In genomic region chr14:59601056-59601455, GRCh38 we compare ENCODE assay signal across 21 cellular contexts. TPM values are rescaled to one million over a fixed set of nuclear protein-coding genes. Genes with fewer than 3 reads are reported as not detected.
DNase-seq lines count a peak whose midpoint lies in the region; ATAC-seq, FAIRE-seq and TF ChIP-seq lines count a peak whose summit lies in the region.
"Had no signal": no experiment of that assay in that cellular context is flagged by ENCODE, and none has a peak within 500 bp of the region (broad histone marks: within the 10 kb centered on the region; RNA-seq: fewer than 3 reads in every experiment).

No MANE protein-coding gene starts in this region.

- H3K27ac Mint-ChIP-seq in stimulated activated naive CD8-positive, alpha-beta T cell treated with anti-CD3 and anti-CD28 coated beads, Interleukin-15, Interleukin-2, amounts not matched to agents 100 ng/mL and 50 ng/mL, for 24 hours, result peak overlapping the region; percentile 10
- peak overlapping the region in 1 of 2 donors; percentile 34 for H3K27ac Mint-ChIP-seq in stimulated activated naive CD8-positive, alpha-beta T cell treated with anti-CD3 and anti-CD28 coated beads, Interleukin-15, amount 100 ng/mL, for 72 hours
- H3K27ac Mint-ChIP-seq: CD14-positive monocyte; CD4-positive, alpha-beta memory T cell; IgD-negative memory B cell had no signal

- no peaks in the 10 kb centered on the region for H3K36me3 ChIP-seq in brain microvascular endothelial cell (replicated peaks)
- H3K36me3 ChIP-seq: BLaER1, HAP-1 had no signal

- in situ Hi-C loops in brain microvascular endothelial cell (cut with HindIII; ENCODE audit: low pct_ligation_motif_present, low sequenced_read_pairs), result no loop called here

- ATAC-seq in stimulated activated naive CD8-positive, alpha-beta T cell treated with anti-CD3 and anti-CD28 coated beads, Interleukin-15, amount 100 ng/mL, for 72 hours, result no peak
- peak; percentile 96 for ATAC-seq in left colon
- ATAC-seq in HG02759 (IDR thresholded peaks at IDR 0.05; ENCODE audit: unreplicated experiment), result no peak
- ATAC-seq in HG03457 (IDR thresholded peaks at IDR 0.05; ENCODE audit: unreplicated experiment), result no peak

- H3K27me3 Mint-ChIP-seq in stimulated activated naive CD8-positive, alpha-beta T cell treated with anti-CD3 and anti-CD28 coated beads, Interleukin-15, Interleukin-2, amounts not matched to agents 100 ng/mL and 50 ng/mL, for 24 hours, result peaks cover 28% of the 10 kb centered on the region
- peaks cover 18% of the 10 kb centered on the region for H3K27me3 Mint-ChIP-seq in stimulated activated naive CD8-positive, alpha-beta T cell treated with anti-CD3 and anti-CD28 coated beads, Interleukin-15, amount 100 ng/mL, for 72 hours

- FAIRE-seq in urothelium cell line (lab: Jason Lieb, UNC), result peak; percentile 74

- no peak for TF ChIP-seq CTCF in brain microvascular endothelial cell (IDR thresholded peaks at IDR 0.05; ENCODE audit: low read depth, low read length, missing control alignments)

- no peak for DNase-seq in stimulated activated naive CD8-positive, alpha-beta T cell treated with anti-CD3 and anti-CD28 coated beads, Interleukin-15, amount 100 ng/mL, for 72 hours
- DNase-seq in brain microvascular endothelial cell (no peak), left colon (peak in 1 of 2 donors; percentile 26), urothelium cell line (ENCODE audit: low spot score) (no peak), HuH-7.5 (ENCODE audit: low spot score) (no peak)
- DNase-seq: 8988T; Calu3; CD4-positive, alpha-beta memory T cell; DMS79 treated with DMSO at 0.1 percent for 48 hours; GF-D8; GM23248 had no signal

- no peaks in the 10 kb centered on the region for H3K27me3 ChIP-seq in brain microvascular endothelial cell (replicated peaks)
- H3K27me3 ChIP-seq: BLaER1 had no signal

- no peaks in the 10 kb centered on the region for H3K36me3 Mint-ChIP-seq in stimulated activated naive CD8-positive, alpha-beta T cell treated with anti-CD3 and anti-CD28 coated beads, Interleukin-15, Interleukin-2, amounts not matched to agents 100 ng/mL and 50 ng/mL, for 24 hours (ENCODE audit: low read depth)
- H3K36me3 Mint-ChIP-seq: CD4-positive, alpha-beta memory T cell; IgD-negative memory B cell had no signal

- H3K9me3 Mint-ChIP-seq in stimulated activated naive CD8-positive, alpha-beta T cell treated with anti-CD3 and anti-CD28 coated beads, Interleukin-15, Interleukin-2, amounts not matched to agents 100 ng/mL and 50 ng/mL, for 24 hours, result no peaks in the 10 kb centered on the region
- no peaks in the 10 kb centered on the region for H3K9me3 Mint-ChIP-seq in stimulated activated naive CD8-positive, alpha-beta T cell treated with anti-CD3 and anti-CD28 coated beads, Interleukin-15, amount 100 ng/mL, for 72 hours

- H3K4me3 ChIP-seq in brain microvascular endothelial cell (ENCODE audit: low read depth, low read length), result no peak overlapping the region
- H3K4me3 ChIP-seq: BLaER1, GM23248, HAP-1 had no signal

- no peaks in the 10 kb centered on the region for H3K4me1 Mint-ChIP-seq in stimulated activated naive CD8-positive, alpha-beta T cell treated with anti-CD3 and anti-CD28 coated beads, Interleukin-15, Interleukin-2, amounts not matched to agents 100 ng/mL and 50 ng/mL, for 24 hours (ENCODE audit: low read depth)
- no peaks in the 10 kb centered on the region for H3K4me1 Mint-ChIP-seq in stimulated activated naive CD8-positive, alpha-beta T cell treated with anti-CD3 and anti-CD28 coated beads, Interleukin-15, amount 100 ng/mL, for 72 hours
- H3K4me1 Mint-ChIP-seq: CD14-positive monocyte; CD4-positive, alpha-beta memory T cell; IgD-negative memory B cell had no signal

- H3K4me3 Mint-ChIP-seq in stimulated activated naive CD8-positive, alpha-beta T cell treated with anti-CD3 and anti-CD28 coated beads, Interleukin-15, Interleukin-2, amounts not matched to agents 100 ng/mL and 50 ng/mL, for 24 hours, result no peak overlapping the region
- no peak overlapping the region for H3K4me3 Mint-ChIP-seq in stimulated activated naive CD8-positive, alpha-beta T cell treated with anti-CD3 and anti-CD28 coated beads, Interleukin-15, amount 100 ng/mL, for 72 hours
- H3K4me3 Mint-ChIP-seq: CD14-positive monocyte; CD4-positive, alpha-beta memory T cell; IgD-negative memory B cell had no signal

- intact Hi-C loops in left colon (cut with DNase I, micrococcal nuclease), result no loop called here

- peak overlapping the region; percentile 55 for H3K27ac ChIP-seq in brain microvascular endothelial cell
- H3K27ac ChIP-seq: BLaER1, GM23248, HL-60 had no signal

RNA-seq across cellular contexts. Expression of gene CCDC175, which starts 24.4 kb away (rescaled TPM):
- total RNA-seq in left colon, result under 1 TPM; 0.42 to 0.79 TPM
- total RNA-seq: Calu3; CD4-positive, alpha-beta memory T cell; GM23248; H4; HT1080 had no signal
